ENCODE assay signal across 8 cellular contexts in genomic region chr1:201648066-201648910, GRCh38.
DNase-seq lines count a peak whose midpoint lies in the region; ATAC-seq, FAIRE-seq and TF ChIP-seq lines count a peak whose summit lies in the region.

No MANE protein-coding gene starts in this region.

- no peaks in the 10 kb centered on the region for H3K4me1 Mint-ChIP-seq in activated T-cell treated with anti-CD3 and anti-CD28 coated beads, Interleukin-2, amount 50 U/mL, for 4 hours (ENCODE audit: low read depth)
- peaks cover 10% of the 10 kb centered on the region for H3K4me1 Mint-ChIP-seq in progenitor cell of endocrine pancreas (ENCODE audit: low read depth)

- intact Hi-C loops in Right ventricle myocardium superior (cut with DNase I): no loop called here

- H3K27me3 ChIP-seq in BLaER1: no peaks in the 10 kb centered on the region

- ATAC-seq in activated T-cell treated with anti-CD3 and anti-CD28 coated beads, Interleukin-2, amount 50 U/mL, for 4 hours: peak; percentile 38 to 43
- ATAC-seq in Right ventricle myocardium superior (ENCODE audit: poor library complexity) (peak; percentile 72), HG03025 (IDR thresholded peaks at IDR 0.05; ENCODE audit: low FRiP score, unreplicated experiment) (no peak), GM21529 (IDR thresholded peaks at IDR 0.05; ENCODE audit: unreplicated experiment) (no peak)

- peaks cover 21% of the 10 kb centered on the region for H3K36me3 ChIP-seq in BLaER1

- H4K20me1 ChIP-seq in BLaER1: peaks cover 72% of the 10 kb centered on the region

- FAIRE-seq in HTR-8/SVneo (lab: Jason Lieb, UNC): peak; percentile 74

- peak overlapping the region; percentile 72 for H3K4me3 ChIP-seq in BLaER1

- no peak overlapping the region for H3K27ac Mint-ChIP-seq in progenitor cell of endocrine pancreas

- no peaks in the 10 kb centered on the region for H3K9me3 Mint-ChIP-seq in activated T-cell treated with anti-CD3 and anti-CD28 coated beads, Interleukin-2, amount 50 U/mL, for 4 hours
- H3K9me3 Mint-ChIP-seq in progenitor cell of endocrine pancreas (ENCODE audit: low read depth): no peaks in the 10 kb centered on the region

- H3K27ac ChIP-seq in BLaER1: 0 out of 2 replicates have a peak overlapping the region, but pooled peaks have one; percentile 22

- H3K4me3 Mint-ChIP-seq in activated T-cell treated with anti-CD3 and anti-CD28 coated beads, Interleukin-2, amount 50 U/mL, for 4 hours: no peak overlapping the region
- H3K4me3 Mint-ChIP-seq in progenitor cell of endocrine pancreas (ENCODE audit: low read depth): peak overlapping the region; percentile 68

- H3K4me1 ChIP-seq in BLaER1: peaks cover 71% of the 10 kb centered on the region

- H3K4me2 ChIP-seq in BLaER1: peak overlapping the region; percentile 93

- peaks cover 42% of the 10 kb centered on the region for H3K27me3 Mint-ChIP-seq in activated T-cell treated with anti-CD3 and anti-CD28 coated beads, Interleukin-2, amount 50 U/mL, for 4 hours (ENCODE audit: low read depth)
- peaks cover 71% of the 10 kb centered on the region for H3K27me3 Mint-ChIP-seq in progenitor cell of endocrine pancreas

- no peak for TF ChIP-seq CTCF in progenitor cell of endocrine pancreas (IDR thresholded peaks at IDR 0.05; ENCODE audit: unreplicated experiment)

- DNase-seq in HTR-8/SVneo (ENCODE audit: insufficient read length, low spot score) (peak; percentile 69), Right ventricle myocardium superior (peak; percentile 76), progenitor cell of endocrine pancreas (ENCODE audit: low spot score, unreplicated experiment) (peak; percentile 19)
- no peak for DNase-seq in activated T-cell treated with anti-CD3 and anti-CD28 coated beads, Interleukin-2, amount 50 U/mL, for 4 hours
- no peak for DNase-seq in activated CD8-positive, alpha-beta memory T cell treated with anti-CD3 and anti-CD28 coated beads for 24 hours

- H3K36me3 Mint-ChIP-seq in activated T-cell treated with anti-CD3 and anti-CD28 coated beads, Interleukin-2, amount 50 U/mL, for 4 hours (ENCODE audit: insufficient read depth): no peaks in the 10 kb centered on the region
- H3K36me3 Mint-ChIP-seq in progenitor cell of endocrine pancreas (ENCODE audit: insufficient read depth): no peaks in the 10 kb centered on the region

- no peaks in the 10 kb centered on the region for H3K9me3 ChIP-seq in BLaER1

- H3K9ac ChIP-seq in BLaER1: peak overlapping the region; percentile 76

Comparison
In these comparisons a context has a peak if more than half of its experiments do, and no peak if none do; other contexts are left out.
1. DNase-seq: peak in HTR-8/SVneo (single experiment), Right ventricle myocardium superior (single experiment) and progenitor cell of endocrine pancreas (single experiment); none in activated T-cell treated with anti-CD3 and anti-CD28 coated beads, Interleukin-2, amount 50 U/mL, for 4 hours (single experiment) and activated CD8-positive, alpha-beta memory T cell treated with anti-CD3 and anti-CD28 coated beads for 24 hours (single experiment).
2. ATAC-seq: peak in activated T-cell treated with anti-CD3 and anti-CD28 coated beads, Interleukin-2, amount 50 U/mL, for 4 hours (2 of 2) and Right ventricle myocardium superior (single experiment); none in HG03025 (single experiment) and GM21529 (single experiment).